ENCODE assay signal across 11 cellular contexts in the genomic region with DNA sequence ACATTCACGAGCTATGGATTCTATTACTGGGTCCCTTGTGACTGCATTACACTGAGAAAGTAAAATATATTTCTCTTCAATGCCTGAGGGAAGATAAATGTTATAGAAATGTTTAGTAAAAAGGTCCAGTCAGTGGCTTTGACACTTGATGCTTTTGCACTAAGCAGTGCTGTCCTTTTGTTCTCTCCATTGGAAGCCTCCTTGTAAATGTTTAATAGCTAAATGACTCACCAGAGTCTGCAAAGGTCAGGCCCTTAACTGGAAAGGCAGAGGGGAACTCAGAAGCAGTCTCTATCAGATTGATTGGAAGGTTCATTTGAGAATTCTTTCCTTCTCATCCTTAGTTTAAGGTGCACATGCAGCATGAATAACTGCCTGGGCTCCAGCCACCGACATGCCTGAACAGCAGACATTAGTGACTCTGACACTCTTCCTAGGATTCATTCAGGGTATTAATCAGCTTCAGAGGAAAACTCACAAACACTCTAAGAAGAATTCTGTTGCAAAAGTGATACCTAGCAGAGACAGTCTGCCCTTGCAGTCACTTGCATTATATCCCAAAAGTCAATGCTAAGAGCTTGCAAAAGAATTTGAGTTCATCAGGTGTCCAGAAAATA. TPM values are rescaled to one million over a fixed set of nuclear protein-coding genes. Genes with fewer than 3 reads are reported as not detected.
DNase-seq lines count a peak whose midpoint lies in the region; ATAC-seq, FAIRE-seq and TF ChIP-seq lines count a peak whose summit lies in the region.
"Had no signal": no experiment of that assay in that cellular context is flagged by ENCODE, and none has a peak within 500 bp of the region (broad histone marks: within the 10 kb centered on the region; RNA-seq: fewer than 3 reads in every experiment).

No MANE protein-coding gene starts in this region.

- whole genome bisulfite sequencing in H9 (ENCODE audit: extremely low coverage, insufficient read length, low lambda C conversion rate), result no CpG with 5 or more reads among the region's 2 CpGs

- no peak overlapping the region for H2BK5ac ChIP-seq in H9 (ENCODE audit: insufficient read length, low read length)

- H2BK12ac ChIP-seq in H9 (ENCODE audit: insufficient read length, low read depth, low read length), result no peak overlapping the region

- no peak overlapping the region for H3K23ac ChIP-seq in H9 (ENCODE audit: insufficient read length, low read depth, low read length)

- intact Hi-C loops in Panc1 (cut with micrococcal nuclease; ENCODE audit: unreplicated experiment), result loop anchor here (10.0 kb wide), 1 partner anchor 543 kb away; the partner anchor contains the start of gene CTBP2
- intact Hi-C loops in left lung (cut with DNase I), result no loop called here

- H3K4ac ChIP-seq in H9 (ENCODE audit: low read depth, low read length), result no peak overlapping the region

- no peaks in the 10 kb centered on the region for H3K79me1 ChIP-seq in H9 (ENCODE audit: insufficient read depth, low read depth, low read length, poor library complexity, severe bottlenecking)

- peaks cover 3% of the 10 kb centered on the region; the same call in 1 of the 2 replicates for H3K4me1 ChIP-seq in H9 (ENCODE audit: insufficient read depth, low read length)
- H3K4me1 ChIP-seq in Panc1 (ENCODE audit: control insufficient read depth, insufficient read depth, low read length), result peaks cover 35% of the 10 kb centered on the region
- peaks cover 0 to 6% of the 10 kb centered on the region in 2 donors for H3K4me1 ChIP-seq in left lung
- no peaks in the 10 kb centered on the region for H3K4me1 ChIP-seq in effector memory CD4-positive, alpha-beta T cell (ENCODE audit: control insufficient read depth, insufficient read depth, low read length, poor library complexity, severe bottlenecking)

- H3K14ac ChIP-seq in H9 (ENCODE audit: insufficient read depth, low read length), result no peak overlapping the region

- no peak overlapping the region for H3K27ac Mint-ChIP-seq in H9
- H3K27ac Mint-ChIP-seq in naive thymus-derived CD8-positive, alpha-beta T cell, result no peak overlapping the region
- H3K27ac Mint-ChIP-seq: immature natural killer cell had no signal

- H2BK120ac ChIP-seq in H9 (ENCODE audit: low read depth, low read length, poor library complexity, severe bottlenecking), result no peak overlapping the region

- in situ Hi-C loops in Panc1 (cut with HindIII; ENCODE audit: low pct_unique_long_range_greater_than_20kb, low sequenced_read_pairs), result no loop called here

- ATAC-seq in Panc1 (peak; percentile 93), left lung (peak; percentile 68)
- no peak for ATAC-seq in naive thymus-derived CD8-positive, alpha-beta T cell

- no peak overlapping the region for H2BK15ac ChIP-seq in H9 (ENCODE audit: low read depth, low read length)

- peak; percentile 97 for FAIRE-seq in G401.6 (lab: Jason Lieb, UNC)

- no peak overlapping the region for H2AFZ ChIP-seq in H9 (ENCODE audit: low read length)

- H3K9ac ChIP-seq in H9 (ENCODE audit: extremely low read depth, insufficient read length, low read length), result no peak overlapping the region

- H3K4me1 Mint-ChIP-seq in H9, result peaks cover 22 to 25% of the 10 kb centered on the region in 2 experiments
- H3K4me1 Mint-ChIP-seq in naive thymus-derived CD8-positive, alpha-beta T cell, result peaks cover 0 to 5% (median 0%) of the 10 kb centered on the region in 4 donors

- CTCF ChIA-PET in Panc1 (lab: Charles Lee), result interaction anchor here (0.5 kb wide), 1 partner anchor 8 kb away, joined by 3 read pairs; no protein-coding TSS in a partner anchor

- H3K36me3 Mint-ChIP-seq in H9 (ENCODE audit: insufficient read depth in 1 of 3, low read depth in 3 of 3), result peaks cover 0 to 10% (median 0%) of the 10 kb centered on the region in 3 experiments; a peak in 3 of 7 replicates
- peaks cover 0 to 25% (median 6%) of the 10 kb centered on the region in 3 donors for H3K36me3 Mint-ChIP-seq in naive thymus-derived CD8-positive, alpha-beta T cell

- no peak overlapping the region for H2AK5ac ChIP-seq in H9 (ENCODE audit: insufficient read length, low read length)

- H3K36me3 ChIP-seq in Panc1 (ENCODE audit: control insufficient read depth, insufficient read depth, low read length) (no peaks in the 10 kb centered on the region), left lung (no peaks in the 10 kb centered on the region)
- H3K36me3 ChIP-seq in effector memory CD4-positive, alpha-beta T cell (ENCODE audit: control insufficient read depth, insufficient read depth, low read length), result no peaks in the 10 kb centered on the region
- H3K36me3 ChIP-seq: thoracic aorta had no signal

- H3K18ac ChIP-seq in H9 (ENCODE audit: insufficient read length, low read depth, low read length), result no peak overlapping the region

- H3K4me3 Mint-ChIP-seq in H9, result no peak overlapping the region
- H3K4me3 Mint-ChIP-seq in naive thymus-derived CD8-positive, alpha-beta T cell, result no peak overlapping the region
- H3K4me3 Mint-ChIP-seq: immature natural killer cell had no signal

- H3K9me3 ChIP-seq in H9 (ENCODE audit: control insufficient read depth, low read depth, low read length) (no peaks in the 10 kb centered on the region), Panc1 (ENCODE audit: control insufficient read depth, insufficient read depth, low read depth, low read length) (no peaks in the 10 kb centered on the region), left lung (peaks cover 0 to 4% of the 10 kb centered on the region in 2 donors)
- peaks cover 5% of the 10 kb centered on the region for H3K9me3 ChIP-seq in effector memory CD4-positive, alpha-beta T cell (ENCODE audit: control insufficient read depth, low read length)
- H3K9me3 ChIP-seq: thoracic aorta had no signal

- no peaks in the 10 kb centered on the region for H3K79me2 ChIP-seq in H9 (ENCODE audit: insufficient read depth, low read length)

- no peak overlapping the region for H3K4me3 ChIP-seq in Panc1 (ENCODE audit: low read depth in 2 of 2, low read length in 2 of 2)
- no peak overlapping the region for H3K4me3 ChIP-seq in left lung
- no peak overlapping the region for H3K4me3 ChIP-seq in effector memory CD4-positive, alpha-beta T cell (ENCODE audit: insufficient read depth, low read depth, low read length, poor library complexity, severe bottlenecking)
- H3K4me3 ChIP-seq: thoracic aorta had no signal

- no peak overlapping the region for H2BK20ac ChIP-seq in H9 (ENCODE audit: low read depth, low read length, poor library complexity, severe bottlenecking)

- H3K23me2 ChIP-seq in H9 (ENCODE audit: insufficient read length, low read depth, low read length, poor library complexity, severe bottlenecking), result no peaks in the 10 kb centered on the region

- no peak overlapping the region for H4K5ac ChIP-seq in H9 (ENCODE audit: insufficient read length, low read depth, low read length)

- peaks cover 5 to 8% of the 10 kb centered on the region in 2 experiments; a peak in 3 of 5 replicates for H3K9me3 Mint-ChIP-seq in H9
- H3K9me3 Mint-ChIP-seq in naive thymus-derived CD8-positive, alpha-beta T cell, result peaks cover 0 to 39% (median 23%) of the 10 kb centered on the region in 9 donors

- H4K20me1 ChIP-seq in H9 (ENCODE audit: control insufficient read depth, insufficient read depth, insufficient read length), result no peaks in the 10 kb centered on the region

- H4K91ac ChIP-seq in H9 (ENCODE audit: insufficient read length, low read depth, low read length), result no peak overlapping the region

- no TSS peak for BruUV-seq in Panc1 (replicated peaks; lab: Mats Ljungman, UMichigan)

- POLR2A ChIA-PET in Panc1 (lab: Charles Lee), result interaction anchor here (0.5 to 1.2 kb wide), 4 partner anchors 8 to 903 kb away, joined by 3 to 9 read pairs (median 6); partner anchors contain the start of gene EDRF1
- POLR2A ChIA-PET in naive thymus-derived CD8-positive, alpha-beta T cell (lab: Charles Lee), result no interaction called here

- no peak overlapping the region for H3T11ph ChIP-seq in H9 (ENCODE audit: low read length)

- H3K56ac ChIP-seq in H9 (ENCODE audit: insufficient read length, low read depth, low read length), result no peak overlapping the region

- H3K4me2 ChIP-seq in H9 (ENCODE audit: insufficient read depth, insufficient read length, low read length), result no peak overlapping the region

- H3K27me3 Mint-ChIP-seq in H9 (ENCODE audit: low read depth), result no peaks in the 10 kb centered on the region; the same call in 1 of the 2 replicates
- peaks cover 0 to 23% (median 4%) of the 10 kb centered on the region in 5 donors for H3K27me3 Mint-ChIP-seq in naive thymus-derived CD8-positive, alpha-beta T cell

- TF ChIP-seq CTCF in H9 (conservative IDR thresholded peaks at IDR 0.05) (no peak), Panc1 (IDR thresholded peaks at IDR 0.05) (no peak), left lung (IDR thresholded peaks at IDR 0.05) (no peak)

- DNase-seq in H9, result no peak
- DNase-seq in Panc1 (ENCODE audit: low read depth, low spot score), result no peak
- DNase-seq in left lung, result no peak
- DNase-seq in GF-D8 (lab: John Stamatoyannopoulos, UW), result no peak
- DNase-seq in substantia nigra (lab: John Stamatoyannopoulos, UW), result no peak
- no peak for DNase-seq in naive thymus-derived CD8-positive, alpha-beta T cell
- no peak for DNase-seq in effector memory CD4-positive, alpha-beta T cell
- DNase-seq: immature natural killer cell, NCI-H446 had no signal

- H3K27ac ChIP-seq in H9 (ENCODE audit: insufficient read length, low read depth, low read length) (peak overlapping the region; percentile 19), Panc1 (ENCODE audit: low read length) (peak overlapping the region; percentile 72), left lung (no peak overlapping the region), substantia nigra (ENCODE audit: low read depth, low read length, poor library complexity, severe bottlenecking) (no peak overlapping the region)
- no peak overlapping the region for H3K27ac ChIP-seq in effector memory CD4-positive, alpha-beta T cell (ENCODE audit: insufficient read depth, low read length, poor library complexity, severe bottlenecking)
- H3K27ac ChIP-seq: thoracic aorta had no signal

- no peak overlapping the region for H4K8ac ChIP-seq in H9 (replicated peaks; ENCODE audit: insufficient read length, low read depth, low read length)

- H3K27me3 ChIP-seq in H9 (ENCODE audit: insufficient read depth, low read length) (no peaks in the 10 kb centered on the region), Panc1 (ENCODE audit: control insufficient read depth, insufficient read depth, low read length) (no peaks in the 10 kb centered on the region), left lung (no peaks in the 10 kb centered on the region)
- no peaks in the 10 kb centered on the region for H3K27me3 ChIP-seq in effector memory CD4-positive, alpha-beta T cell (replicated peaks; ENCODE audit: control insufficient read depth, insufficient read depth, low read length, poor library complexity, severe bottlenecking)

RNA-seq across cellular contexts. Expression of gene EDRF1, which starts 11.5 kb away (rescaled TPM):
- total RNA-seq in H9 (2021) (48.2 and 51.0 TPM in 2 replicates), Panc1 (2021; ENCODE audit: unreplicated experiment) (36.3 TPM), left lung (10 to 100 TPM; 19.9 to 24.2 TPM)
- polyA plus RNA-seq in Panc1 (2012; ENCODE audit: insufficient read length), result 15.5 TPM
- 10 to 100 TPM; 58.1 to 61.4 TPM for total RNA-seq in naive thymus-derived CD8-positive, alpha-beta T cell
- polyA plus RNA-seq in naive thymus-derived CD8-positive, alpha-beta T cell, result 10 to 100 TPM; 10.3 to 12.8 (median 11.6) TPM

RNA-seq across cellular contexts. Expression of gene TEX36, which starts 25.0 kb away (rescaled TPM):
- total RNA-seq in H9 (2021), result not detected in 2 replicates
- not detected for total RNA-seq in Panc1 (2021; ENCODE audit: unreplicated experiment)
- polyA plus RNA-seq in Panc1 (2012; ENCODE audit: insufficient read length), result not detected
- total RNA-seq in left lung, result under 1 TPM in 1 of 2 donors, not detected in 1; 0.26 TPM
- total RNA-seq in naive thymus-derived CD8-positive, alpha-beta T cell, result not detected
- polyA plus RNA-seq in naive thymus-derived CD8-positive, alpha-beta T cell, result not detected
- total RNA-seq: thoracic aorta had no signal
- polyA plus RNA-seq: immature natural killer cell had no signal

Comparison
In these comparisons a context has a peak if more than half of its experiments do, and no peak if none do; other contexts are left out.
1. H3K27ac ChIP-seq: peak in H9 (single experiment) and Panc1 (single experiment); none in left lung (0 of 2), substantia nigra (single experiment) and effector memory CD4-positive, alpha-beta T cell (single experiment).
2. ATAC-seq: peak in Panc1 (single experiment) and left lung (single experiment); none in naive thymus-derived CD8-positive, alpha-beta T cell (0 of 2).